9 cellular contexts compared by ENCODE assay signal in the genomic region with DNA sequence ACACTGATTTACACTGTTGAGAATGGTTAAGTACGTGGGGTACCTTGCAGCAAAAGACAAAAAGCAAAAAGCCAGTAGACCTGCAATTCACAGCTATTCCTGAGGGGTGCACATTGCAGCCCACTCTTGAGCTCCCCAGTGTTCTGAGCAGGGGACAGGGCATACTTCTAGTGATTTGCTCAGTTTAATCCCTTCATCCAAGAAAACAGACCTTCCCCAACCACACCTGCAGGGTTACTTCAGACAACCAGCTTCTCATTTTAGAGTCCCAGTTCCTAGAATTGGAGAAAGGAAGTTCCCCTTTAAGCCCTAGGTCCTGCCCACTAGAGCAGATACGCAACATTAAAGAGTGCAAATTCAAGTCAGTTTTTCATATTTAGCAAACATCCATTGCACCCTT. TPM values are rescaled to one million over a fixed set of nuclear protein-coding genes. Genes with fewer than 3 reads are reported as not detected.
DNase-seq lines count a peak whose midpoint lies in the region; ATAC-seq and TF ChIP-seq lines count a peak whose summit lies in the region.
"Had no signal": no experiment of that assay in that cellular context is flagged by ENCODE, and none has a peak within 500 bp of the region (broad histone marks: within the 10 kb centered on the region; RNA-seq: fewer than 3 reads in every experiment).

No MANE protein-coding gene starts in this region.

- H3K4me3 ChIP-seq in lower leg skin (ENCODE audit: low read depth, poor library complexity, severe bottlenecking): no peak overlapping the region

- peaks cover 6% of the 10 kb centered on the region for H3K36me3 Mint-ChIP-seq in activated naive CD8-positive, alpha-beta T cell treated with anti-CD3 and anti-CD28 coated beads for 36 hours
- peaks cover 9% of the 10 kb centered on the region for H3K36me3 Mint-ChIP-seq in nephron (ENCODE audit: low read depth)

- TF ChIP-seq POLR2A in lower leg skin (IDR thresholded peaks at IDR 0.05): no peak

- POLR2A ChIA-PET in GM10248 (lab: Yijun Ruan, JAX): interaction anchor here (0.6 kb wide), 1 partner anchor 31 kb away, joined by 4 read pairs; no protein-coding TSS in a partner anchor

- intact Hi-C loops in lower leg skin (cut with DNase I; ENCODE audit: low total_unique reads): no loop called here

- CTCF ChIA-PET in GM10248 (lab: Yijun Ruan, JAX): interaction anchor here (0.8 to 6.9 kb wide), 23 partner anchors 9 to 312 kb away, joined by 3 to 73 read pairs (median 4); partner anchors contain the start of gene SUDS3

- no peaks in the 10 kb centered on the region for H3K9me3 Mint-ChIP-seq in activated naive CD8-positive, alpha-beta T cell treated with anti-CD3 and anti-CD28 coated beads for 36 hours
- H3K9me3 Mint-ChIP-seq in nephron: no peaks in the 10 kb centered on the region

- H3K27ac Mint-ChIP-seq in activated naive CD8-positive, alpha-beta T cell treated with anti-CD3 and anti-CD28 coated beads for 36 hours: peak overlapping the region; percentile 67
- peak overlapping the region; percentile 15 to 71 (median 45) for H3K27ac Mint-ChIP-seq in nephron

- ATAC-seq in HG03066 (IDR thresholded peaks at IDR 0.05; ENCODE audit: low read depth, unreplicated experiment): peak; percentile 37

- H3K4me3 Mint-ChIP-seq in activated naive CD8-positive, alpha-beta T cell treated with anti-CD3 and anti-CD28 coated beads for 36 hours: peak overlapping the region; percentile 46
- H3K4me3 Mint-ChIP-seq in nephron: peak overlapping the region; percentile 82 to 91 (median 83)

- DNase-seq in GM10248 (ENCODE audit: extremely low spot score) (no peak), lower leg skin (ENCODE audit: low spot score in 2 of 2) (no peak), cortex of kidney (lab: John Stamatoyannopoulos, UW) (no peak), NCI-H1048 (lab: John Stamatoyannopoulos, UW) (no peak)
- DNase-seq in activated naive CD8-positive, alpha-beta T cell treated with anti-CD3 and anti-CD28 coated beads for 36 hours: no peak
- DNase-seq: activated CD4-positive, alpha-beta T cell treated with anti-CD3 and anti-CD28 coated beads, Interleukin-2, amount 50 U/mL, for 48 hours; stimulated activated naive CD4-positive, alpha-beta T cell treated with Interleukin-2 at 50 U/mL for 16 hours had no signal

- H3K4me1 Mint-ChIP-seq in activated naive CD8-positive, alpha-beta T cell treated with anti-CD3 and anti-CD28 coated beads for 36 hours: peaks cover 37% of the 10 kb centered on the region
- peaks cover 21% of the 10 kb centered on the region for H3K4me1 Mint-ChIP-seq in nephron

- WGBS in lower leg skin, 2 donors: 35 to 55% methylated on average over 2 of the region's 2 CpGs

- TF ChIP-seq CTCF in GM10248 (IDR thresholded peaks at IDR 0.05; ENCODE audit: control extremely low read depth, extremely low read depth, low read depth, missing control alignments) (peak; percentile 19), nephron (IDR thresholded peaks at IDR 0.05; ENCODE audit: unreplicated experiment in 3 of 3) (peak; percentile 22 to 28 (median 27)), lower leg skin (IDR thresholded peaks at IDR 0.05) (no peak)

- peaks cover 8% of the 10 kb centered on the region for H3K27me3 Mint-ChIP-seq in activated naive CD8-positive, alpha-beta T cell treated with anti-CD3 and anti-CD28 coated beads for 36 hours
- H3K27me3 Mint-ChIP-seq in nephron (ENCODE audit: low read depth): peaks cover 7% of the 10 kb centered on the region

RNA-seq across cellular contexts. Expression of gene WSB2, which starts 3.6 kb away (rescaled TPM):
- total RNA-seq in activated naive CD8-positive, alpha-beta T cell treated with anti-CD3 and anti-CD28 coated beads for 36 hours: 10 to 100 TPM; 37.7 to 41.6 TPM
- 10 to 100 TPM; 45.2 to 65.6 (median 53.0) TPM for total RNA-seq in lower leg skin

RNA-seq across cellular contexts. Expression of gene VSIG10, which starts 39.2 kb away (rescaled TPM):
- total RNA-seq in activated naive CD8-positive, alpha-beta T cell treated with anti-CD3 and anti-CD28 coated beads for 36 hours: 1 to 10 TPM; 5.9 TPM
- 10 to 100 TPM; 17.1 to 40.1 (median 29.4) TPM for total RNA-seq in lower leg skin

RNA-seq across cellular contexts. Expression of gene RFC5, which starts 48.1 kb away (rescaled TPM):
- total RNA-seq in activated naive CD8-positive, alpha-beta T cell treated with anti-CD3 and anti-CD28 coated beads for 36 hours: 10 to 100 TPM; 71.7 to 72.5 TPM
- 10 to 100 TPM in 3 of 4 donors, 1 to 10 TPM in 1; 6.2 to 14.3 (median 11.3) TPM for total RNA-seq in lower leg skin

Comparison
In these comparisons a context has a peak if more than half of its experiments do, and no peak if none do; other contexts are left out.
1. CTCF ChIP-seq: peak in GM10248 (single experiment) and nephron (3 of 3); none in lower leg skin (0 of 3).
2. RNA of gene RFC5, which starts 48.1 kb away (total RNA-seq): 71.7 to 72.5 TPM in activated naive CD8-positive, alpha-beta T cell treated with anti-CD3 and anti-CD28 coated beads for 36 hours; 6.2 to 14.3 TPM in lower leg skin; every median in the first group is over 4 times any median in the second.